In the genomic region with DNA sequence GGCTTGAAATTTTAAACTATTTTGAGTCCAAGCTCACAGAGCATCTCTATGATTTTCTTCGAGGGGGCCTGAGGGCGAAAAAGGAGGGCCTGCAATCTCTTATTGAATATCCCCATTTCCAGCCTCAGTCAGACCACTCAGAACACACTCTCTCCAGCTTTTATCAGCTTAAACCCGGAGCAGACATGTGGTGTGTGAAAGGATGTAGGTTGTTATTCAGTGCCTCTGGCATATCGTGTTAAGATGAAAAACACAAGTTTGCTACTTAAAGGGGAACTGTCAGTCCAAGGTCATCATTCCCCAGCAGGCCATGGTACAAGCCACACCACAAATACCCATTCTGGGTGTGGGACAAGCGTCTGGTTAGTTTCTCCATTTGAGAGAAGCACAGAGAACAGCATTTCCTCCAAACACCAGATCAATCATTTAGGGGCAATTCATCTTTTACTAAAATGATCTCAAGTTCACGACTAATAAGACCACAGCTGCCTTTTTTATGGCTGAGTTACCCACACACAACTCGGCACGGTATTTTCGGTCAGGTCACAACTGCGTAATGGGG, we compare ENCODE assay signal across 20 cellular contexts.
"Had no signal": no experiment of that assay in that cellular context is flagged by ENCODE, and none has a peak within 500 bp of the region (broad histone marks: within the 10 kb centered on the region; RNA-seq: fewer than 3 reads in every experiment).

No MANE protein-coding gene starts in this region.

- H3K36me3 Mint-ChIP-seq: natural killer cell; stimulated activated memory B cell treated with anti-CD40 and anti-IgM and Interleukin-4, amounts not matched to agents 10 μg/mL and 1 μg/mL and 100 μg/mL, for 72 hours had no signal

- H3K9me3 ChIP-seq: lower lobe of right lung, spleen, testis, tibial artery, upper lobe of left lung, uterus had no signal

- H2AFZ ChIP-seq: parathyroid adenoma had no signal

- H3K4me3 ChIP-seq: coronary artery, dorsolateral prefrontal cortex, lower lobe of right lung, skin epidermis, spleen, testis, tibial artery, upper lobe of left lung, uterus had no signal

- H3K36me3 ChIP-seq: lower lobe of right lung, spleen, tibial artery, upper lobe of left lung, uterus had no signal

- H3K4me3 Mint-ChIP-seq: natural killer cell; stimulated activated memory B cell treated with anti-CD40 and anti-IgM and Interleukin-4, amounts not matched to agents 10 μg/mL and 1 μg/mL and 100 μg/mL, for 72 hours had no signal

- H3K9ac ChIP-seq: parathyroid adenoma had no signal

- H3K4me1 ChIP-seq: lower lobe of right lung, parathyroid adenoma, spleen, testis, tibial artery, upper lobe of left lung, uterus had no signal

- H3K27me3 ChIP-seq: dorsolateral prefrontal cortex, testis, tibial artery, upper lobe of left lung, uterus had no signal

- H3K27me3 Mint-ChIP-seq: stimulated activated memory B cell treated with anti-CD40 and anti-IgM and Interleukin-4, amounts not matched to agents 10 μg/mL and 1 μg/mL and 100 μg/mL, for 72 hours had no signal

- DNase-seq: dorsolateral prefrontal cortex; effector CD4-positive, alpha-beta T cell; head of caudate nucleus; left ventricle myocardium superior; lower lobe of right lung; natural killer cell; occipital lobe; spleen; stimulated activated CD4-positive, alpha-beta T cell treated with anti-CD3 and anti-CD28 coated beads, Interleukin-4, amount 100 ng/mL, for 4 hours; stimulated activated naive CD8-positive, alpha-beta T cell treated with anti-CD3 and anti-CD28 coated beads, Interleukin-15, Interleukin-2, amounts not matched to agents 100 U/mL and 50 U/mL, for 24 hours; substantia nigra; tibial artery; upper lobe of left lung had no signal

- H3K27ac ChIP-seq: coronary artery, dorsolateral prefrontal cortex, lower lobe of right lung, parathyroid adenoma, skin epidermis, spleen, tibial artery, upper lobe of left lung, uterus had no signal

- ATAC-seq: left ventricle myocardium superior; lower lobe of right lung; natural killer cell; stimulated activated memory B cell treated with anti-CD40 and anti-IgM and Interleukin-4, amounts not matched to agents 10 μg/mL and 1 μg/mL and 100 μg/mL, for 72 hours; stimulated activated naive CD8-positive, alpha-beta T cell treated with anti-CD3 and anti-CD28 coated beads, Interleukin-15, Interleukin-2, amounts not matched to agents 100 U/mL and 50 U/mL, for 24 hours had no signal

- H3K79me2 ChIP-seq: parathyroid adenoma had no signal

- H3K4me1 Mint-ChIP-seq: natural killer cell; stimulated activated memory B cell treated with anti-CD40 and anti-IgM and Interleukin-4, amounts not matched to agents 10 μg/mL and 1 μg/mL and 100 μg/mL, for 72 hours had no signal

- H3K27ac Mint-ChIP-seq: natural killer cell; progenitor cell of endocrine pancreas; stimulated activated memory B cell treated with anti-CD40 and anti-IgM and Interleukin-4, amounts not matched to agents 10 μg/mL and 1 μg/mL and 100 μg/mL, for 72 hours had no signal
